Comparison of ENCODE assay signal across 9 cellular contexts in genomic region chr1:20358761-20359263, GRCh38.
A peak's percentile ranks its signal among the peaks of the same experiment; 100 is the strongest.
DNase-seq lines count a peak whose midpoint lies in the region; ATAC-seq and TF ChIP-seq lines count a peak whose summit lies in the region.
"Had no signal": no experiment of that assay in that cellular context is flagged by ENCODE, and none has a peak within 500 bp of the region (broad histone marks: within the 10 kb centered on the region; RNA-seq: fewer than 3 reads in every experiment).

No MANE protein-coding gene starts in this region.

- H3K4me1 ChIP-seq in GM23338 (ENCODE audit: insufficient read depth) (no peaks in the 10 kb centered on the region), fibroblast of lung (ENCODE audit: control insufficient read depth, extremely low read depth, insufficient read depth, low read length) (peaks cover 13% of the 10 kb centered on the region), psoas muscle (peaks cover 25% of the 10 kb centered on the region)

- no peak overlapping the region for H3K27ac Mint-ChIP-seq in GM23338

- no peaks in the 10 kb centered on the region for H3K9me2 ChIP-seq in GM23338 (ENCODE audit: insufficient read depth)

- DNase-seq in GM23338 (ENCODE audit: low spot score) (no peak), NCI-H510A (lab: John Stamatoyannopoulos, UW) (peak; percentile 91), fibroblast of lung (ENCODE audit: low read depth in 2 of 2) (peak; percentile 61 to 95), psoas muscle (peak; percentile 62 to 89), HT-29 (ENCODE audit: low spot score) (no peak), middle frontal gyrus (ENCODE audit: extremely low spot score, low spot score) (no peak), NCI-H774 (lab: John Stamatoyannopoulos, UW) (no peak), GDM1 (lab: John Stamatoyannopoulos, UW) (no peak)

- no peaks in the 10 kb centered on the region for H3F3A ChIP-seq in GM23338 (replicated peaks; ENCODE audit: low read depth)

- no peak overlapping the region for H3K9ac ChIP-seq in fibroblast of lung (ENCODE audit: insufficient read depth, low read length)

- 14 to 15% (median 15%) methylated on average over 12 of the region's 12 CpGs for WGBS in psoas muscle, 3 donors

- peaks cover 7% of the 10 kb centered on the region for H3K27me3 Mint-ChIP-seq in GM23338 (ENCODE audit: insufficient read depth, low read depth, poor library complexity)

- H2AFZ ChIP-seq in GM23338: no peak overlapping the region
- H2AFZ ChIP-seq in fibroblast of lung (ENCODE audit: low read length): no peak overlapping the region

- H3K27me3 ChIP-seq in GM23338 (ENCODE audit: insufficient read depth) (peaks cover 16% of the 10 kb centered on the region; the same call in 1 of the 2 replicates), fibroblast of lung (ENCODE audit: control insufficient read depth, insufficient read depth, low read length) (peaks cover 14% of the 10 kb centered on the region), psoas muscle (ENCODE audit: insufficient read depth in 3 of 3, low read length in 2 of 3) (no peaks in the 10 kb centered on the region)

- H3K4me3 ChIP-seq in GM23338: no peak overlapping the region
- no peak overlapping the region for H3K4me3 ChIP-seq in fibroblast of lung (replicated peaks in 1 of 4; ENCODE audit: control extremely low read depth in 1 of 4, insufficient read depth in 1 of 4, low read depth in 3 of 4, low read length in 4 of 4)
- H3K4me3 ChIP-seq in psoas muscle: peak overlapping the region; percentile 33

- H3K79me2 ChIP-seq in GM23338 (replicated peaks; ENCODE audit: insufficient read depth) (no peaks in the 10 kb centered on the region), fibroblast of lung (ENCODE audit: control insufficient read depth, insufficient read depth, low read length) (no peaks in the 10 kb centered on the region)

- H3K9me3 Mint-ChIP-seq in GM23338: no peaks in the 10 kb centered on the region

- no peaks in the 10 kb centered on the region for H3K36me3 ChIP-seq in GM23338 (ENCODE audit: insufficient read depth)
- no peaks in the 10 kb centered on the region for H3K36me3 ChIP-seq in fibroblast of lung (ENCODE audit: control insufficient read depth, insufficient read depth, low read length)
- no peaks in the 10 kb centered on the region for H3K36me3 ChIP-seq in psoas muscle (ENCODE audit: insufficient read depth in 1 of 2, low read depth in 1 of 2)

- TF ChIP-seq CTCF in GM23338 (conservative IDR thresholded peaks at IDR 0.05; ENCODE audit: low read depth in 2 of 2): no peak
- no peak for TF ChIP-seq CTCF in fibroblast of lung (conservative IDR thresholded peaks at IDR 0.05 in 1 of 2, IDR thresholded peaks at IDR 0.05 in 1 of 2; ENCODE audit: low read depth in 1 of 2, low read length in 2 of 2)
- TF ChIP-seq CTCF in psoas muscle (IDR thresholded peaks at IDR 0.05): no peak

- ATAC-seq in GM23338 (peak; percentile 37), psoas muscle (peak; percentile 91 to 98 (median 96))

- intact Hi-C loops in psoas muscle (cut with DNase I): loop anchor here in 1 of 2 donors (5.0 kb wide), 1 partner anchor 77 kb away; no protein-coding TSS in a partner anchor

- H3K36me3 Mint-ChIP-seq in GM23338 (ENCODE audit: low read depth): no peaks in the 10 kb centered on the region

- H3K4me2 ChIP-seq in GM23338 (no peak overlapping the region), fibroblast of lung (ENCODE audit: extremely low read depth, insufficient read depth, low read length) (peak overlapping the region; percentile 69)

- H4K20me1 ChIP-seq in GM23338 (replicated peaks; ENCODE audit: insufficient read depth) (no peaks in the 10 kb centered on the region), fibroblast of lung (ENCODE audit: control insufficient read depth, extremely low read depth, insufficient read depth, low read length) (no peaks in the 10 kb centered on the region)

- peaks cover 8% of the 10 kb centered on the region; the same call in 2 of the 3 replicates for H3K4me1 Mint-ChIP-seq in GM23338

- no peak overlapping the region for H3K4me3 Mint-ChIP-seq in GM23338

- H3K27ac ChIP-seq in GM23338 (ENCODE audit: low read depth) (no peak overlapping the region), fibroblast of lung (ENCODE audit: insufficient read depth, low read length) (no peak overlapping the region), psoas muscle (peak overlapping the region; percentile 37)
- H3K27ac ChIP-seq: epithelial cell of prostate had no signal

- H3K9me3 ChIP-seq in fibroblast of lung (ENCODE audit: control insufficient read depth, insufficient read depth, low read depth, low read length): no peaks in the 10 kb centered on the region
- H3K9me3 ChIP-seq in psoas muscle: no peaks in the 10 kb centered on the region

TF ChIP-seq in GM23338, 12 proteins besides CTCF, POLR2A, EP300 and RAD21:
- TF ChIP-seq ZNF331 (CRISPR knock-in tag; IDR thresholded peaks at IDR 0.05; ENCODE audit: low read depth) (no peak), ZNF114 (CRISPR knock-in tag; IDR thresholded peaks at IDR 0.05) (no peak), ZNF462 (CRISPR knock-in tag; IDR thresholded peaks at IDR 0.05) (no peak), CREB1 (CRISPR knock-in tag; IDR thresholded peaks at IDR 0.05; ENCODE audit: low read depth) (no peak)

Comparison
In these comparisons a context has a peak if more than half of its experiments do, and no peak if none do; other contexts are left out.
1. DNase-seq: peak in NCI-H510A (single experiment), fibroblast of lung (2 of 2) and psoas muscle (2 of 2); none in GM23338 (single experiment), HT-29 (single experiment), middle frontal gyrus (single experiment), NCI-H774 (single experiment) and GDM1 (single experiment).